ENCODE assay signal across 21 cellular contexts in the genomic region with DNA sequence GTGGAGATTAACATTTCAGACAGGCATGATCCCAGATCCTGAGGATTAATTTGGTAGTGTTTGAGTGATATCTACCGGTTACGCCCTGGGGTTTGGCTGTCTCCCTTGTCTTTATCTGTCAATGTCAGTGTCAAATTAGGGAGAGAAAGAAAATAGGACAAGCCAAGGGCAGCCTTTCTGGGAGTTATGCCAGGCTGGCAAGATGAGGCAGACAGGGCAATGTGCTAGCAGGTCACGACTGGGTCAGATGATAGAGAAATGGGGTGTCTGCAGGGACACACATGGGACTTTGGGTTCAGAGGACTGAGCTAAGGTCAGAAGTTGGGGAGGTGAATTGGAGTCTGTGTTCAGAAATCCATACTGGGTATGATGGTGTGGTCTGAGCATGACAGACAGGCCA.
"Had no signal": no experiment of that assay in that cellular context is flagged by ENCODE, and none has a peak within 500 bp of the region (broad histone marks: within the 10 kb centered on the region; RNA-seq: fewer than 3 reads in every experiment).

No MANE protein-coding gene starts in this region.

- H3K27ac ChIP-seq: ascending aorta, brain microvascular endothelial cell, colonic mucosa, dorsolateral prefrontal cortex, esophagus squamous epithelium, gastrocnemius medialis, neural progenitor cell, thyroid gland, VCaP had no signal

- H3K4me1 ChIP-seq: ascending aorta, colonic mucosa, gastrocnemius medialis, thyroid gland had no signal

- H3K36me3 ChIP-seq: ascending aorta, brain microvascular endothelial cell, colonic mucosa, esophagus squamous epithelium, gastrocnemius medialis, neural progenitor cell, thyroid gland had no signal

- DNase-seq: activated CD4-positive, alpha-beta T cell treated with anti-CD3 and anti-CD28 coated beads, Interleukin-2, amount 50 U/mL, for 1 hour; activated T-cell treated with anti-CD3 and anti-CD28 coated beads, Interleukin-2, amount 50 U/mL, for 24 hours; brain microvascular endothelial cell; colonic mucosa; dorsolateral prefrontal cortex; effector memory CD8-positive, alpha-beta T cell; esophagus squamous epithelium; gastrocnemius medialis; left colon; naive thymus-derived CD8-positive, alpha-beta T cell; retina; stimulated activated CD4-positive, alpha-beta T cell treated with anti-CD3 and anti-CD28 coated beads, Interleukin-4, amount 100 ng/mL, for 24 hours; stimulated activated naive CD8-positive, alpha-beta T cell treated with anti-CD3 and anti-CD28 coated beads, Interleukin-15, Interleukin-2, amounts not matched to agents 100 U/mL and 50 U/mL, for 24 hours; T1000; thyroid gland had no signal

- H3K4me3 ChIP-seq: ascending aorta, colonic mucosa, dorsolateral prefrontal cortex, esophagus squamous epithelium, gastrocnemius medialis, neural progenitor cell, thyroid gland had no signal

- H3K27me3 ChIP-seq: ascending aorta, brain microvascular endothelial cell, colonic mucosa, dorsolateral prefrontal cortex, gastrocnemius medialis, thyroid gland had no signal

- ATAC-seq: activated CD4-positive, CD25-positive, alpha-beta regulatory T cell treated with anti-CD3 and anti-CD28 coated beads, Interleukin-2, amount 50 U/mL, for 24 hours; activated naive CD4-positive, alpha-beta T cell treated with anti-CD3 and anti-CD28 coated beads, Interleukin-2, amount 50 U/mL, for 72 hours; activated T-helper 17 cell treated with anti-CD3 and anti-CD28 coated beads, Interleukin-2, amount 50 U/mL, for 72 hours; effector memory CD8-positive, alpha-beta T cell; gastrocnemius medialis; left colon; naive thymus-derived CD8-positive, alpha-beta T cell; stimulated activated naive CD8-positive, alpha-beta T cell treated with anti-CD3 and anti-CD28 coated beads, Interleukin-15, Interleukin-2, amounts not matched to agents 100 U/mL and 50 U/mL, for 24 hours had no signal

- H3K9me3 ChIP-seq: ascending aorta, colonic mucosa, esophagus squamous epithelium, gastrocnemius medialis, thyroid gland had no signal
